In the genomic region with DNA sequence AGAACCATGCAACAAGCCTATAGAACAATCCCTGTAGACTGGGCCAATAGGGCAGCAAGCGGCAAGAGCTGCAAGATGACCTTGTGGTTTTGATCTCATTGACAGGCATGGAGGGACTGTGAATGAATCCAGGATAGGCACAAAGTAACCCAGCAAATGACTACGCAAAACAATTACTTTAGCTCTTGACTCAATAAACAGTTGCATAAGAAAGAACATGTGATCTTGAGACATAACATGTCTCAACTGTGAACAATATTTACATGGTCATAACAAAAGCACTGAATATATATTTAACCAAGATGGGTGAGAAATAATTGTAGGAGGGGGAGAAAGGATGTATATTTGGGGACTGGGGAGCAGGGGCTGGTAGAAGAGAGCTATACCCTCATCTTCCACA, we compare ENCODE assay signal across 27 cellular contexts.
"Had no signal": no experiment of that assay in that cellular context is flagged by ENCODE, and none has a peak within 500 bp of the region (broad histone marks: within the 10 kb centered on the region; RNA-seq: fewer than 3 reads in every experiment).

No MANE protein-coding gene starts in this region.

- H3K36me3 ChIP-seq: gastroesophageal sphincter, pancreas, prostate gland, sigmoid colon, vagina had no signal

- H3K9me3 ChIP-seq: body of pancreas, gastroesophageal sphincter, pancreas, prostate gland, sigmoid colon, vagina had no signal

- ATAC-seq: activated CD4-positive, alpha-beta T cell treated with anti-CD3 and anti-CD28 coated beads for 36 hours; activated CD8-positive, alpha-beta memory T cell treated with anti-CD3 and anti-CD28 coated beads, Interleukin-2, amount 10 ng/mL, durations not matched to agents 7 days and 5 days; activated CD8-positive, alpha-beta T cell treated with anti-CD3 and anti-CD28 coated beads, Interleukin-2, amount 10 ng/mL, durations not matched to agents 7 days and 5 days; activated naive CD4-positive, alpha-beta T cell treated with anti-CD3 and anti-CD28 coated beads, Interleukin-2, amount 50 U/mL, for 72 hours; body of pancreas; effector memory CD8-positive, alpha-beta T cell; esophagus mucosa; gastroesophageal sphincter; naive thymus-derived CD4-positive, alpha-beta T cell; pancreas; stimulated activated effector memory CD8-positive, alpha-beta T cell treated with anti-CD3 and anti-CD28 coated beads, Interleukin-12 subunit alpha, Interleukin-12 subunit beta, amount 100 ng/mL, for 72 hours; stimulated activated naive CD8-positive, alpha-beta T cell treated with anti-CD3 and anti-CD28 coated beads, Interleukin-15, amount 100 ng/mL, for 72 hours; T-cell had no signal

- H3K4me2 ChIP-seq: hepatocyte had no signal

- H3K4me3 ChIP-seq: body of pancreas, gastroesophageal sphincter, hepatocyte, pancreas, prostate gland, sigmoid colon, vagina had no signal

- H2AFZ ChIP-seq: hepatocyte had no signal

- H3K27ac ChIP-seq: body of pancreas, gastroesophageal sphincter, hepatocyte, pancreas, prostate gland, sigmoid colon, vagina had no signal

- FAIRE-seq: pancreas, small intestine had no signal

- H3K79me2 ChIP-seq: hepatocyte had no signal

- DNase-seq: activated CD4-positive, alpha-beta T cell treated with anti-CD3 and anti-CD28 coated beads for 36 hours; activated CD4-positive, CD25-positive, alpha-beta regulatory T cell; activated CD8-positive, alpha-beta memory T cell treated with anti-CD3 and anti-CD28 coated beads, Interleukin-2, amount 10 ng/mL, durations not matched to agents 7 days and 5 days; activated CD8-positive, alpha-beta T cell treated with anti-CD3 and anti-CD28 coated beads, Interleukin-2, amount 10 ng/mL, durations not matched to agents 7 days and 5 days; activated naive CD4-positive, alpha-beta T cell; activated T-cell treated with anti-CD3 and anti-CD28 coated beads, Interleukin-2, amount 50 U/mL, for 48 hours; aorta; body of pancreas; cortex of kidney; effector memory CD8-positive, alpha-beta T cell; midbrain; naive thymus-derived CD4-positive, alpha-beta T cell; pancreas; retina; sigmoid colon; small intestine; stimulated activated CD4-positive, alpha-beta T cell treated with anti-CD3 and anti-CD28 coated beads, Interleukin-4, amount 100 ng/mL, for 24 hours; stimulated activated naive CD8-positive, alpha-beta T cell treated with anti-CD3 and anti-CD28 coated beads, Interleukin-15, amount 100 ng/mL, for 72 hours; substantia nigra; T-cell had no signal

- H3K27me3 ChIP-seq: body of pancreas, gastroesophageal sphincter, hepatocyte, pancreas, sigmoid colon, vagina had no signal

- H3K4me1 ChIP-seq: body of pancreas, gastroesophageal sphincter, pancreas, prostate gland had no signal
